18 cellular contexts compared by ENCODE assay signal in genomic region chr22:48101704-48102103, GRCh38.
DNase-seq lines count a peak whose midpoint lies in the region; ATAC-seq, FAIRE-seq and TF ChIP-seq lines count a peak whose summit lies in the region.
"Had no signal": no experiment of that assay in that cellular context is flagged by ENCODE, and none has a peak within 500 bp of the region (broad histone marks: within the 10 kb centered on the region; RNA-seq: fewer than 3 reads in every experiment).

No MANE protein-coding gene starts in this region.

- H3K4me3 ChIP-seq in neuronal stem cell (ENCODE audit: low read length in 2 of 2) = no peak overlapping the region
- H3K4me3 ChIP-seq: SJCRH30 had no signal

- H3K27me3 ChIP-seq in neuronal stem cell (ENCODE audit: control insufficient read depth in 3 of 3, insufficient read depth in 3 of 3, low read depth in 1 of 3, low read length in 3 of 3) = peaks cover 0 to 3% (median 0%) of the 10 kb centered on the region in 3 experiments

- no peaks in the 10 kb centered on the region for H3K9me3 Mint-ChIP-seq in activated B cell treated with CpG ODN at 0.5 μM for 24 hours
- no peaks in the 10 kb centered on the region for H3K9me3 Mint-ChIP-seq in activated naive CD8-positive, alpha-beta T cell treated with anti-CD3 and anti-CD28 coated beads for 36 hours

- H3K4me1 ChIP-seq in neuronal stem cell (ENCODE audit: control insufficient read depth in 2 of 2, insufficient read depth in 1 of 2, low read depth in 1 of 2, low read length in 2 of 2) = peaks cover 0 to 5% of the 10 kb centered on the region in 2 donors
- H3K4me1 ChIP-seq: SJCRH30 had no signal

- no peaks in the 10 kb centered on the region for H3K79me1 ChIP-seq in neuronal stem cell (ENCODE audit: low read depth, low read length)

- CTCF ChIA-PET in activated B cell treated with CpG ODN at 0.5 μM for 24 hours (lab: Charles Lee) = no interaction called here

- peak overlapping the region; percentile 72 for H3K27ac Mint-ChIP-seq in activated B cell treated with CpG ODN at 0.5 μM for 24 hours
- H3K27ac Mint-ChIP-seq in activated naive CD8-positive, alpha-beta T cell treated with anti-CD3 and anti-CD28 coated beads for 36 hours = no peak overlapping the region

- H3K14ac ChIP-seq in neuronal stem cell (ENCODE audit: low read length) = no peak overlapping the region

- H4K91ac ChIP-seq in neuronal stem cell (ENCODE audit: low read depth, low read length, poor library complexity) = no peak overlapping the region

- H3K27me3 Mint-ChIP-seq in activated B cell treated with CpG ODN at 0.5 μM for 24 hours = peaks cover 2% of the 10 kb centered on the region
- H3K27me3 Mint-ChIP-seq in activated naive CD8-positive, alpha-beta T cell treated with anti-CD3 and anti-CD28 coated beads for 36 hours = peaks cover 17% of the 10 kb centered on the region

- H3K9ac ChIP-seq in neuronal stem cell (ENCODE audit: low read depth, low read length, poor library complexity) = no peak overlapping the region
- H3K9ac ChIP-seq: KMS-11 had no signal

- H3K36me3 Mint-ChIP-seq in activated B cell treated with CpG ODN at 0.5 μM for 24 hours (ENCODE audit: low read depth) = no peaks in the 10 kb centered on the region
- no peaks in the 10 kb centered on the region for H3K36me3 Mint-ChIP-seq in activated naive CD8-positive, alpha-beta T cell treated with anti-CD3 and anti-CD28 coated beads for 36 hours

- H4K8ac ChIP-seq in neuronal stem cell (ENCODE audit: low read depth, low read length) = no peak overlapping the region

- POLR2A ChIA-PET in activated B cell treated with CpG ODN at 0.5 μM for 24 hours (lab: Charles Lee) = interaction anchor here (1.2 kb wide), 1 partner anchor 18 kb away, joined by 3 read pairs; no protein-coding TSS in a partner anchor

- H3K27ac ChIP-seq in neuronal stem cell (replicated peaks; ENCODE audit: low read length) = no peak overlapping the region
- H3K27ac ChIP-seq: HL-60, KMS-11, SJCRH30 had no signal

- H3K23ac ChIP-seq in neuronal stem cell (ENCODE audit: low read depth, low read length, poor library complexity) = no peak overlapping the region

- no peak overlapping the region for H3K4me3 Mint-ChIP-seq in activated B cell treated with CpG ODN at 0.5 μM for 24 hours
- no peak overlapping the region for H3K4me3 Mint-ChIP-seq in activated naive CD8-positive, alpha-beta T cell treated with anti-CD3 and anti-CD28 coated beads for 36 hours

- H3K4ac ChIP-seq in neuronal stem cell (ENCODE audit: low read length) = no peak overlapping the region

- no peak overlapping the region for H2BK12ac ChIP-seq in neuronal stem cell (ENCODE audit: low read length)

- TF ChIP-seq CTCF in activated B cell treated with CpG ODN at 0.5 μM for 24 hours (IDR thresholded peaks at IDR 0.05) = no peak

- no peaks in the 10 kb centered on the region for H3K36me3 ChIP-seq in neuronal stem cell (replicated peaks in 1 of 2; ENCODE audit: control insufficient read depth in 2 of 2, insufficient read depth in 2 of 2, low read length in 2 of 2)
- H3K36me3 ChIP-seq: SJCRH30 had no signal

- H3K9me3 ChIP-seq in neuronal stem cell (replicated peaks in 1 of 2; ENCODE audit: control insufficient read depth in 2 of 2, insufficient read depth in 1 of 2, low read depth in 1 of 2, low read length in 2 of 2) = no peaks in the 10 kb centered on the region
- H3K9me3 ChIP-seq: SJCRH30 had no signal

- DNase-seq in activated effector memory CD4-positive, alpha-beta T cell treated with anti-CD3 and anti-CD28 coated beads, Interleukin-2, amount 50 U/mL, for 16 hours = peak; percentile 57
- no peak for DNase-seq in activated effector memory CD4-positive, alpha-beta T cell treated with Interleukin-2 at 50 U/mL for 16 hours
- no peak for DNase-seq in activated B cell treated with CpG ODN at 0.5 μM for 24 hours
- DNase-seq in neuronal stem cell (ENCODE audit: low spot score) = no peak
- no peak for DNase-seq in stimulated activated naive CD4-positive, alpha-beta T cell treated with Interleukin-2 at 50 U/mL for 16 hours (lab: John Stamatoyannopoulos, UW)
- no peak for DNase-seq in urothelium cell line (ENCODE audit: low spot score)
- no peak for DNase-seq in activated naive CD8-positive, alpha-beta T cell treated with anti-CD3 and anti-CD28 coated beads for 36 hours
- DNase-seq: CD8-positive, alpha-beta memory T cell; DMS53; H7; NCI-H1417 treated with DMSO at 0.1 percent for 48 hours; NCI-H1930; NCI-H526; SJCRH30 had no signal

- intact Hi-C loops in activated B cell treated with CpG ODN at 0.5 μM for 24 hours (cut with micrococcal nuclease) = no loop called here

- ATAC-seq in activated B cell treated with CpG ODN at 0.5 μM for 24 hours (ENCODE audit: low read depth) = no peak
- ATAC-seq: Panc1 had no signal

- WGBS in neuronal stem cell (ENCODE audit: extremely low coverage in 2 of 2, insufficient read length in 2 of 2, insufficient replicate concordance in 1 of 2), 2 donors = no CpG with 5 or more reads among the region's 8 CpGs

- peak overlapping the region; percentile 56 for H3K18ac ChIP-seq in neuronal stem cell (ENCODE audit: low read length)

- no peak overlapping the region for H2AFZ ChIP-seq in neuronal stem cell (ENCODE audit: low read length)

- H2AK5ac ChIP-seq in neuronal stem cell (ENCODE audit: low read depth, low read length) = no peak overlapping the region

- FAIRE-seq in urothelium cell line (lab: Jason Lieb, UNC) = no peak
- FAIRE-seq: A204.1 had no signal

- H3K4me1 Mint-ChIP-seq in activated B cell treated with CpG ODN at 0.5 μM for 24 hours = peaks cover 60% of the 10 kb centered on the region
- peaks cover 18% of the 10 kb centered on the region for H3K4me1 Mint-ChIP-seq in activated naive CD8-positive, alpha-beta T cell treated with anti-CD3 and anti-CD28 coated beads for 36 hours

- no peak overlapping the region for H2BK120ac ChIP-seq in neuronal stem cell (ENCODE audit: low read depth, low read length)

- no peak overlapping the region for H2BK15ac ChIP-seq in neuronal stem cell (ENCODE audit: low read length)

- H2BK5ac ChIP-seq in neuronal stem cell (ENCODE audit: low read length) = no peak overlapping the region

- no peak overlapping the region for H3K4me2 ChIP-seq in neuronal stem cell (ENCODE audit: insufficient read depth, low read length, poor library complexity, severe bottlenecking)
- H3K4me2 ChIP-seq: KMS-11 had no signal
